13 cellular contexts compared by ENCODE assay signal in the genomic region with DNA sequence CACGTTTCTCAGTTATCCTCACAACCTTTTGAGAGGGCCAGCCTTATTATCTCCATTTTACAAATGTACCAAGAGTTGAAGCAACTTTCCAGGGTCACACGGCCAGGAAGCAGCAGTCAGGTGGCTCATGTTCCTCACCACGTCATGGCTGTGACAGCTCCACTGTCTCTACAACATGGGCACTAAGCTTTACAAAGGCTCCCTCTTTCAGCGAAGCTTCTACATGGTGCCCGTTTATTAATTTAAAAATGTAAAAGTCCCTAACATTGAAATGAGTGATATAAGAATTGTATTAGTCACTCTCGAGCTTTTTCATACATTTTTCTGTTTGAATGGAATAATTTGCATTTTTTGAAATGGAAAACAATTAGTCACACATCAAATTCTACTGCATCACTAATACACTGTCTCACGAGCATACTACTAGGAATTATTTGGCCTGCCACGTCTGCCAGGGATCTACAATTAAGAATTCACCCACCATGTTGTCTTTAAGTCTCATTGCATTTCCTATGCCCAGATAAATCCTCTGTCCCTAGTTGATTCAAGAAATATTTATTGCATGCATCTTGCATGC.
"Had no signal": no experiment of that assay in that cellular context is flagged by ENCODE, and none has a peak within 500 bp of the region (broad histone marks: within the 10 kb centered on the region; RNA-seq: fewer than 3 reads in every experiment).

No MANE protein-coding gene starts in this region.

- H3K9me3 ChIP-seq: upper lobe of right lung had no signal

- DNase-seq: activated CD4-positive, alpha-beta T cell treated with anti-CD3 and anti-CD28 coated beads for 1 hour; activated CD8-positive, alpha-beta memory T cell treated with anti-CD3 and anti-CD28 coated beads for 24 hours; activated CD8-positive, alpha-beta memory T cell treated with anti-CD3 and anti-CD28 coated beads, Interleukin-2, amount 50 U/mL, for 48 hours; anterior cingulate cortex; brain microvascular endothelial cell; central memory CD4-positive, alpha-beta T cell; dorsolateral prefrontal cortex; left ventricle myocardium superior; retina; spleen; upper lobe of right lung had no signal

- ATAC-seq: left ventricle myocardium superior, upper lobe of right lung had no signal

- H3K27ac ChIP-seq: brain microvascular endothelial cell, dorsolateral prefrontal cortex, spleen, upper lobe of right lung had no signal

- H3K27ac Mint-ChIP-seq: memory B cell; T-helper 1 cell treated with Interleukin-12 subunit alpha and Interleukin-12 subunit beta and Interleukin-4 antibody, amounts not matched to agents 30 μg/mL and 1 μg/mL, for 36 hours had no signal

- H3K4me3 Mint-ChIP-seq: memory B cell; T-helper 1 cell treated with Interleukin-12 subunit alpha and Interleukin-12 subunit beta and Interleukin-4 antibody, amounts not matched to agents 30 μg/mL and 1 μg/mL, for 36 hours had no signal

- H3K27me3 Mint-ChIP-seq: memory B cell had no signal

- H3K27me3 ChIP-seq: brain microvascular endothelial cell, dorsolateral prefrontal cortex, spleen, upper lobe of right lung had no signal

- H3K36me3 ChIP-seq: brain microvascular endothelial cell, spleen, upper lobe of right lung had no signal

- H3K4me1 ChIP-seq: upper lobe of right lung had no signal

- H3K4me3 ChIP-seq: dorsolateral prefrontal cortex, spleen, upper lobe of right lung had no signal
